In the genomic region with DNA sequence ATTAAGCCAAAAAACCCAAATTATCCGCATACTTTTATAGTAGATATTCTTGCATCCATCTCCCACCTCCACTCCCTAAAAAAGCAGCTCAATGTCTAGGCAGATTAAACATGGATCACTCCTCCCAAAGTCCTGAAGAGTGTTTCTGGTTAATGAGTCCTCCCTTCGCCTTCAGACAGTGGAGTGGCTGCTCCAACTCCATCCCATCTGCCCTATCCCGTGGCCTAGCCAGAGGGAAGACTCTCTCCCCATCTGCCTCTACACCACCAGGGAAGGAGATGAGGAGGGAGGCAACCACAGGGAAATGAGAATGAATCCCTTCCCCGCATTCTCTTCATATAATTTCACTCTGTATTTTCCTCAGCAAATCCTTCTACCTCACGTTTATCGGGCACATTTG, we compare ENCODE assay signal across 1 cellular context.
TF ChIP-seq lines count a peak whose summit lies in the region.

No MANE protein-coding gene starts in this region.

TF ChIP-seq in GM23338, 12 proteins besides CTCF, POLR2A, EP300 and RAD21 (continued from another document):
- no peak for TF ChIP-seq ZNF462 (CRISPR knock-in tag; IDR thresholded peaks at IDR 0.05)
- TF ChIP-seq STAT1 (IDR thresholded peaks at IDR 0.05; ENCODE audit: unreplicated experiment): no peak
- TF ChIP-seq NANOG (IDR thresholded peaks at IDR 0.05; ENCODE audit: borderline replicate concordance): no peak
- no peak for TF ChIP-seq ZNF114 (CRISPR knock-in tag; IDR thresholded peaks at IDR 0.05)
- TF ChIP-seq ZNF331 (CRISPR knock-in tag; IDR thresholded peaks at IDR 0.05; ENCODE audit: low read depth): no peak
TF ChIP-seq in GM23338: peak in this region for 0.
